17 cellular contexts compared by ENCODE assay signal in the genomic region with DNA sequence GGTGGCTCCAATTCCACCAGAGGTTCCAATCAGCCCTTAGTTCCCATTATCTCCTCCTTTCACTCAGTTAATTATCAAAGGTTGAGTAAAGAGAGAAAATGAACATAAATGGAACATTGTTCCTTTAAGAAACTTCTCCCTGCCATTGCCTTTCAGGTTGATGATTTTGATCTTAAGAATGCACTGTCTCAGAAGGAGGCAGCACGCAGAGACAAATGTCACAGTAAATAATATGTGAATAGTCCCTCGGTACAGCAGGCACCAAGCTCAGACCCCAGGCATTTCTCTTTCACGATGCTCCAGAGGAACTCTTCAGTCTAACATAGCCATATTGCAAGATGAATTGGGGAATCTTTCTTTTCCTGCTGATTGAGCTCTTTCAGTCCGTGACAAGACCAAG.
"Had no signal": no experiment of that assay in that cellular context is flagged by ENCODE, and none has a peak within 500 bp of the region (broad histone marks: within the 10 kb centered on the region; RNA-seq: fewer than 3 reads in every experiment).

No MANE protein-coding gene starts in this region.

- H3K36me3 ChIP-seq: heart left ventricle, left lung, neutrophil, right atrium auricular region, tibial nerve had no signal

- H3K4me1 ChIP-seq: left lung had no signal

- H3K27me3 ChIP-seq: left lung, neutrophil, right atrium auricular region, tibial nerve had no signal

- H3K27ac ChIP-seq: left lung, neutrophil had no signal

- H3K4me3 ChIP-seq: heart left ventricle, left lung, lung, right atrium auricular region, tibial nerve had no signal

- ATAC-seq: effector memory CD8-positive, alpha-beta T cell; heart left ventricle; left lung; naive thymus-derived CD4-positive, alpha-beta T cell; stimulated activated effector memory CD8-positive, alpha-beta T cell treated with anti-CD3 and anti-CD28 coated beads, Interleukin-12 subunit alpha, Interleukin-12 subunit beta, amount 100 ng/mL, for 72 hours; stimulated activated naive CD8-positive, alpha-beta T cell treated with anti-CD3 and anti-CD28 coated beads, Interleukin-15, Interleukin-2, amounts not matched to agents 100 U/mL and 50 U/mL, for 24 hours had no signal

- DNase-seq: cerebellar nuclear complex; effector memory CD8-positive, alpha-beta T cell; erythroblast; heart left ventricle; hypothalamus; left lung; naive thymus-derived CD4-positive, alpha-beta T cell; nephron progenitor cell; posterior cingulate gyrus; stimulated activated CD4-positive, alpha-beta T cell treated with anti-CD3 and anti-CD28 coated beads, Interleukin-4, amount 100 ng/mL, for 1 hour; stimulated activated CD8-positive, alpha-beta memory T cell treated with anti-CD3 and anti-CD28 coated beads, Interleukin-4, amount 100 ng/mL, for 48 hours; stimulated activated naive CD8-positive, alpha-beta T cell treated with anti-CD3 and anti-CD28 coated beads, Interleukin-15, Interleukin-2, amounts not matched to agents 100 U/mL and 50 U/mL, for 24 hours had no signal

- H3K9me3 ChIP-seq: heart left ventricle, left lung, neutrophil, right atrium auricular region, tibial nerve had no signal
